In genomic region chr5:81763294-81763928, GRCh38 we compare ENCODE assay signal across 1 cellular context.
TF ChIP-seq lines count a peak whose summit lies in the region.

No MANE protein-coding gene starts in this region.

TF ChIP-seq in H1, 55 proteins besides CTCF, POLR2A, EP300 and RAD21 (continued from another document):
- TF ChIP-seq CHD7 (IDR thresholded peaks at IDR 0.05; ENCODE audit: insufficient replicate concordance, low read length): no peak
- TF ChIP-seq RFX5 (IDR thresholded peaks at IDR 0.05; ENCODE audit: borderline replicate concordance, low read depth, low read length): no peak
- TF ChIP-seq SUZ12 (IDR thresholded peaks at IDR 0.05; ENCODE audit: low read length): no peak
- no peak for TF ChIP-seq SRF (IDR thresholded peaks at IDR 0.05; ENCODE audit: low read depth, low read length)
- no peak for TF ChIP-seq ASH2L (IDR thresholded peaks at IDR 0.05; ENCODE audit: low read length)
- TF ChIP-seq SIX5 (IDR thresholded peaks at IDR 0.05; ENCODE audit: low read depth, low read length): no peak
- TF ChIP-seq EZH2 (IDR thresholded peaks at IDR 0.05; ENCODE audit: low read depth, low read length, severe bottlenecking): no peak
- no peak for TF ChIP-seq CBX8 (IDR thresholded peaks at IDR 0.05; ENCODE audit: borderline replicate concordance, low read depth, low read length)
- no peak for TF ChIP-seq HDAC2 (IDR thresholded peaks at IDR 0.05; ENCODE audit: borderline replicate concordance in 1 of 2, low read depth in 2 of 2, low read length in 2 of 2)
- TF ChIP-seq SIN3A (conservative IDR thresholded peaks at IDR 0.05 in 1 of 2, IDR thresholded peaks at IDR 0.05 in 1 of 2; ENCODE audit: low read depth in 1 of 2, low read length in 2 of 2): no peak
